ENCODE assay signal across 29 cellular contexts in the genomic region with DNA sequence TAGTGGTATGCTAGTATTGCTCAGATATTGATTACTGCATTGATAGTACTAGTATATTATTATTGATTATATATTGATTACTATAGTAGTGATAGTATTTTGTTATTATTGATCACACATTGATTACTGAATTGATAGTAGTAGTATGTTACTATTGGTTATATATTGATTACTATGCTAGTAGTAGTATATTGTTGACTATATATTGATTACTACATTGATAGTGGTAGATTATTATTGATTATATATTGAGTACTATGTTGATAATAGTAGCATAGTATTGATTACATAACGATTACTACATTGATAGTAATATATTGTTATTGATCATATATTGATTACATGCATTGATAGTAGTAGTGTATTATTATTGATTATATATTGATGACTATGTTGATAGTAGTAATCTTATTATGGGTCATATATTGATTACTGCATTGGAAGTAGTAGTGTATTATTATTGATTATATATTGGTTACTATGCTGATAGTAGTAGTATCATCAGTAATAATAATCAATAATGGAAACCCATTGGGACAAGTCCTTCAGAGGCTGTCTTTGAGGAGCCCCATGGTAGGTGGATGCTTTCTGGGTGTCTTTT. TPM values are rescaled to one million over a fixed set of nuclear protein-coding genes. Genes with fewer than 3 reads are reported as not detected.
"Had no signal": no experiment of that assay in that cellular context is flagged by ENCODE, and none has a peak within 500 bp of the region (broad histone marks: within the 10 kb centered on the region; RNA-seq: fewer than 3 reads in every experiment).

No MANE protein-coding gene starts in this region.

- H2AFZ ChIP-seq: hepatocyte had no signal

- ATAC-seq: activated naive CD8-positive, alpha-beta T cell treated with anti-CD3 and anti-CD28 coated beads, Interleukin-2, amount 50 U/mL, for 24 hours; activated T-cell treated with anti-CD3 and anti-CD28 coated beads, Interleukin-2, amount 50 U/mL, for 4 hours; activated T-helper 17 cell treated with anti-CD3 and anti-CD28 coated beads, Interleukin-2, amount 50 U/mL, for 72 hours; body of pancreas; foreskin keratinocyte; gastroesophageal sphincter; heart right ventricle; T-helper 17 cell had no signal

- H3K4me3 ChIP-seq: adrenal gland, body of pancreas, colonic mucosa, esophagus muscularis mucosa, gastroesophageal sphincter, heart right ventricle, hepatocyte had no signal

- H3K27me3 ChIP-seq: adrenal gland, body of pancreas, colonic mucosa, esophagus muscularis mucosa, foreskin keratinocyte, gastroesophageal sphincter, hepatocyte had no signal

- DNase-seq: activated CD4-positive, alpha-beta memory T cell treated with anti-CD3 and anti-CD28 coated beads, Interleukin-2, amount 10 ng/mL, durations not matched to agents 7 days and 5 days; activated CD4-positive, alpha-beta T cell treated with anti-CD3 and anti-CD28 coated beads for 1 hour; activated CD4-positive, alpha-beta T cell treated with anti-CD3 and anti-CD28 coated beads for 4 hours; activated CD4-positive, alpha-beta T cell treated with anti-CD3 and anti-CD28 coated beads, Interleukin-2, amount 10 ng/mL, durations not matched to agents 7 days and 5 days; activated CD4-positive, alpha-beta T cell treated with anti-CD3 and anti-CD28 coated beads, Interleukin-2, amount 50 U/mL, for 4 hours; activated CD4-positive, CD25-positive, alpha-beta regulatory T cell; activated CD8-positive, alpha-beta memory T cell treated with anti-CD3 and anti-CD28 coated beads, Interleukin-2, amount 50 U/mL, for 48 hours; activated effector memory CD4-positive, alpha-beta T cell treated with Interleukin-2 at 50 U/mL for 16 hours; activated gamma-delta T cell treated with Interleukin-2 at 50 U/mL for 16 hours; activated naive CD4-positive, alpha-beta T cell treated with Interleukin-2 at 50 U/mL for 16 hours; activated naive CD8-positive, alpha-beta T cell treated with anti-CD3 and anti-CD28 coated beads for 36 hours; activated naive CD8-positive, alpha-beta T cell treated with anti-CD3 and anti-CD28 coated beads, Interleukin-2, amount 50 U/mL, for 24 hours; activated T-cell treated with anti-CD3 and anti-CD28 coated beads, Interleukin-2, amount 50 U/mL, for 4 hours; adrenal gland; amygdala; aorta; body of pancreas; caudate nucleus; colonic mucosa; effector CD8-positive, alpha-beta T cell; foreskin keratinocyte; heart right ventricle; T-helper 1 cell; T-helper 17 cell; T1000 had no signal

- H3K9me3 ChIP-seq: adrenal gland, body of pancreas, colonic mucosa, esophagus muscularis mucosa, gastroesophageal sphincter, heart right ventricle had no signal

- H3K79me2 ChIP-seq: hepatocyte had no signal

- H3K4me1 ChIP-seq: adrenal gland, body of pancreas, colonic mucosa, esophagus muscularis mucosa, foreskin keratinocyte, gastroesophageal sphincter, heart right ventricle had no signal

- H3K4me2 ChIP-seq: hepatocyte had no signal

- H3K36me3 ChIP-seq: adrenal gland, colonic mucosa, esophagus muscularis mucosa, gastroesophageal sphincter, heart right ventricle had no signal

- H3K27ac ChIP-seq: adrenal gland, body of pancreas, colonic mucosa, esophagus muscularis mucosa, foreskin keratinocyte, gastroesophageal sphincter, heart right ventricle, hepatocyte had no signal

RNA-seq across cellular contexts. Expression of gene GYG2, which starts 30.6 kb away (rescaled TPM):
- total RNA-seq: activated CD4-positive, alpha-beta memory T cell treated with anti-CD3 and anti-CD28 coated beads, Interleukin-2, amount 10 ng/mL, durations not matched to agents 7 days and 5 days; activated CD4-positive, alpha-beta T cell treated with anti-CD3 and anti-CD28 coated beads, Interleukin-2, amount 10 ng/mL, durations not matched to agents 7 days and 5 days; activated naive CD8-positive, alpha-beta T cell treated with anti-CD3 and anti-CD28 coated beads for 36 hours; activated T-cell treated with anti-CD3 and anti-CD28 coated beads, Interleukin-2, amount 50 U/mL, for 4 hours; activated T-helper 17 cell treated with anti-CD3 and anti-CD28 coated beads, Interleukin-2, amount 50 U/mL, for 72 hours; T-helper 17 cell had no signal
- polyA plus RNA-seq: foreskin keratinocyte had no signal
